In genomic region chr3:163946785-163947184, GRCh38 we compare ENCODE assay signal across 8 cellular contexts.
"Had no signal": no experiment of that assay in that cellular context is flagged by ENCODE, and none has a peak within 500 bp of the region (broad histone marks: within the 10 kb centered on the region; RNA-seq: fewer than 3 reads in every experiment).

No MANE protein-coding gene starts in this region.

- ATAC-seq: GM12878 had no signal

- DNase-seq: GDM1, GF-D8 had no signal

- H3K4me3 ChIP-seq: GM12878 had no signal

- FAIRE-seq: G401.6, GM12878, GM12891, GM12892, GM18507, GM19239 had no signal
